10 cellular contexts compared by ENCODE assay signal in genomic region chr3:195100903-195101591, GRCh38.
DNase-seq lines count a peak whose midpoint lies in the region; ATAC-seq and TF ChIP-seq lines count a peak whose summit lies in the region.
"Had no signal": no experiment of that assay in that cellular context is flagged by ENCODE, and none has a peak within 500 bp of the region (broad histone marks: within the 10 kb centered on the region; RNA-seq: fewer than 3 reads in every experiment).

No MANE protein-coding gene starts in this region.

- H3K4me1 ChIP-seq in OCI-LY3 (ENCODE audit: low read length) = peaks cover 17% of the 10 kb centered on the region
- peaks cover 0 to 7% (median 0%) of the 10 kb centered on the region in 3 donors for H3K4me1 ChIP-seq in gastroesophageal sphincter

- no peak overlapping the region for H3K9ac ChIP-seq in OCI-LY3 (ENCODE audit: low read length)

- no peaks in the 10 kb centered on the region for H3K9me3 ChIP-seq in OCI-LY3 (ENCODE audit: insufficient read depth, low read length)
- no peaks in the 10 kb centered on the region for H3K9me3 ChIP-seq in gastroesophageal sphincter

- TF ChIP-seq EP300 in gastroesophageal sphincter (IDR thresholded peaks at IDR 0.05) = no peak

- H3K27me3 Mint-ChIP-seq in stimulated activated memory B cell treated with anti-CD40 and anti-IgM and Interleukin-4, amounts not matched to agents 10 μg/mL and 1 μg/mL and 100 μg/mL, for 72 hours = no peaks in the 10 kb centered on the region
- no peaks in the 10 kb centered on the region for H3K27me3 Mint-ChIP-seq in activated T-cell treated with anti-CD3 and anti-CD28 coated beads, Interleukin-2, amount 50 U/mL, for 24 hours
- H3K27me3 Mint-ChIP-seq: stimulated activated naive CD8-positive, alpha-beta T cell treated with anti-CD3 and anti-CD28 coated beads, Interleukin-15, Interleukin-2, amounts not matched to agents 100 ng/mL and 50 ng/mL, for 24 hours had no signal

- H3K4me3 ChIP-seq in OCI-LY3 (ENCODE audit: low read length) (no peak overlapping the region), gastroesophageal sphincter (no peak overlapping the region)

- H3K79me2 ChIP-seq in OCI-LY3 (ENCODE audit: low read length) = no peaks in the 10 kb centered on the region

- no peak overlapping the region for H2AFZ ChIP-seq in OCI-LY3 (ENCODE audit: low read depth, low read length)

- H3K4me2 ChIP-seq in OCI-LY3 (ENCODE audit: low read length) = peak overlapping the region; percentile 30

- TF ChIP-seq CTCF in OCI-LY3 (IDR thresholded peaks at IDR 0.05; ENCODE audit: low read depth, low read length) (no peak), gastroesophageal sphincter (IDR thresholded peaks at IDR 0.05) (no peak)

- peak overlapping the region; percentile 43 for H3K27ac Mint-ChIP-seq in stimulated activated memory B cell treated with anti-CD40 and anti-IgM and Interleukin-4, amounts not matched to agents 10 μg/mL and 1 μg/mL and 100 μg/mL, for 72 hours
- no peak overlapping the region for H3K27ac Mint-ChIP-seq in activated T-cell treated with anti-CD3 and anti-CD28 coated beads, Interleukin-2, amount 50 U/mL, for 24 hours
- H3K27ac Mint-ChIP-seq: stimulated activated naive CD8-positive, alpha-beta T cell treated with anti-CD3 and anti-CD28 coated beads, Interleukin-15, Interleukin-2, amounts not matched to agents 100 ng/mL and 50 ng/mL, for 24 hours had no signal

- TF ChIP-seq POLR2A in gastroesophageal sphincter (IDR thresholded peaks at IDR 0.05) = no peak

- H3K36me3 ChIP-seq in OCI-LY3 (replicated peaks; ENCODE audit: low read depth, low read length) (no peaks in the 10 kb centered on the region), gastroesophageal sphincter (no peaks in the 10 kb centered on the region)

- no peaks in the 10 kb centered on the region for H3K9me3 Mint-ChIP-seq in stimulated activated memory B cell treated with anti-CD40 and anti-IgM and Interleukin-4, amounts not matched to agents 10 μg/mL and 1 μg/mL and 100 μg/mL, for 72 hours
- H3K9me3 Mint-ChIP-seq in activated T-cell treated with anti-CD3 and anti-CD28 coated beads, Interleukin-2, amount 50 U/mL, for 24 hours = no peaks in the 10 kb centered on the region
- H3K9me3 Mint-ChIP-seq: stimulated activated naive CD8-positive, alpha-beta T cell treated with anti-CD3 and anti-CD28 coated beads, Interleukin-15, Interleukin-2, amounts not matched to agents 100 ng/mL and 50 ng/mL, for 24 hours had no signal

- 88% methylated on average over 6 of the region's 9 CpGs; no CpG with 5 or more reads in 1 of the 2 donors for WGBS in gastroesophageal sphincter (ENCODE audit: low coverage in 1 of 2), 2 donors

- peaks cover 55% of the 10 kb centered on the region for H3K4me1 Mint-ChIP-seq in stimulated activated memory B cell treated with anti-CD40 and anti-IgM and Interleukin-4, amounts not matched to agents 10 μg/mL and 1 μg/mL and 100 μg/mL, for 72 hours
- H3K4me1 Mint-ChIP-seq in activated T-cell treated with anti-CD3 and anti-CD28 coated beads, Interleukin-2, amount 50 U/mL, for 24 hours (ENCODE audit: low read depth) = peaks cover 10% of the 10 kb centered on the region

- H3K4me3 Mint-ChIP-seq in stimulated activated memory B cell treated with anti-CD40 and anti-IgM and Interleukin-4, amounts not matched to agents 10 μg/mL and 1 μg/mL and 100 μg/mL, for 72 hours = no peak overlapping the region
- H3K4me3 Mint-ChIP-seq in activated T-cell treated with anti-CD3 and anti-CD28 coated beads, Interleukin-2, amount 50 U/mL, for 24 hours = no peak overlapping the region
- H3K4me3 Mint-ChIP-seq: stimulated activated naive CD8-positive, alpha-beta T cell treated with anti-CD3 and anti-CD28 coated beads, Interleukin-15, Interleukin-2, amounts not matched to agents 100 ng/mL and 50 ng/mL, for 24 hours had no signal

- H3K27ac ChIP-seq in OCI-LY3 (ENCODE audit: low read length) (no peak overlapping the region), gastroesophageal sphincter (no peak overlapping the region)

- H3K27me3 ChIP-seq in OCI-LY3 (ENCODE audit: low read depth, low read length) = no peaks in the 10 kb centered on the region
- no peaks in the 10 kb centered on the region for H3K27me3 ChIP-seq in gastroesophageal sphincter

- H3K36me3 Mint-ChIP-seq in stimulated activated memory B cell treated with anti-CD40 and anti-IgM and Interleukin-4, amounts not matched to agents 10 μg/mL and 1 μg/mL and 100 μg/mL, for 72 hours = no peaks in the 10 kb centered on the region
- H3K36me3 Mint-ChIP-seq in activated T-cell treated with anti-CD3 and anti-CD28 coated beads, Interleukin-2, amount 50 U/mL, for 24 hours (ENCODE audit: low read depth) = no peaks in the 10 kb centered on the region

- no peak for DNase-seq in nucleus accumbens (lab: John Stamatoyannopoulos, UW)
- DNase-seq in 8988T = no peak
- no peak for DNase-seq in activated T-cell treated with anti-CD3 and anti-CD28 coated beads, Interleukin-2, amount 50 U/mL, for 24 hours
- DNase-seq: left colon had no signal

- ATAC-seq in GM21447 (IDR thresholded peaks at IDR 0.05; ENCODE audit: unreplicated experiment) (peak; percentile 64), gastroesophageal sphincter (peak; percentile 29), GM19035 (IDR thresholded peaks at IDR 0.05; ENCODE audit: unreplicated experiment) (no peak)
- peak; percentile 74 for ATAC-seq in stimulated activated memory B cell treated with anti-CD40 and anti-IgM and Interleukin-4, amounts not matched to agents 10 μg/mL and 1 μg/mL and 100 μg/mL, for 72 hours
- ATAC-seq: left colon had no signal

- no peaks in the 10 kb centered on the region for H4K20me1 ChIP-seq in OCI-LY3 (ENCODE audit: insufficient read depth, low read length)
